ENCODE assay signal across 20 cellular contexts in genomic region chr12:104317538-104318210, GRCh38. TPM values are rescaled to one million over a fixed set of nuclear protein-coding genes. Genes with fewer than 3 reads are reported as not detected.
DNase-seq lines count a peak whose midpoint lies in the region; ATAC-seq, FAIRE-seq and TF ChIP-seq lines count a peak whose summit lies in the region.
"Had no signal": no experiment of that assay in that cellular context is flagged by ENCODE, and none has a peak within 500 bp of the region (broad histone marks: within the 10 kb centered on the region; RNA-seq: fewer than 3 reads in every experiment).

No MANE protein-coding gene starts in this region.

- H3K27ac ChIP-seq in A549 (peak overlapping the region in 1 of 2 experiments; percentile 64; a peak in 3 of 6 replicates), GM23248 (peak overlapping the region; percentile 4; the same call in 1 of the 2 replicates), PC-9 (peak overlapping the region; percentile 56)
- H3K27ac ChIP-seq: BLaER1 had no signal

- no peak for TF ChIP-seq CTCF in A549 (IDR thresholded peaks at IDR 0.05)
- TF ChIP-seq CTCF in PC-9 (conservative IDR thresholded peaks at IDR 0.05) = no peak
- no peak for TF ChIP-seq CTCF in nephron progenitor cell (IDR thresholded peaks at IDR 0.05)
- TF ChIP-seq CTCF in Calu3 (IDR thresholded peaks at IDR 0.05; ENCODE audit: unreplicated experiment) = no peak

- H3K4me3 ChIP-seq in A549 = no peak overlapping the region
- H3K4me3 ChIP-seq in GM23248 = no peak overlapping the region
- H3K4me3 ChIP-seq in PC-9 = no peak overlapping the region
- H3K4me3 ChIP-seq: BLaER1, GM12878, K562 had no signal

- FAIRE-seq in A549 (lab: Jason Lieb, UNC) = no peak
- FAIRE-seq: A204.1, GM12878 had no signal

- H3K9me2 ChIP-seq in GM23248 (ENCODE audit: insufficient read depth) (no peaks in the 10 kb centered on the region), PC-9 (ENCODE audit: insufficient read depth) (no peaks in the 10 kb centered on the region)

- H3K36me3 ChIP-seq in GM23248 (ENCODE audit: low read depth) (peaks cover 95% of the 10 kb centered on the region), PC-9 (ENCODE audit: low read depth) (peaks cover 88% of the 10 kb centered on the region)

- H2AFZ ChIP-seq in GM23248 (no peak overlapping the region), PC-9 (no peak overlapping the region)

- TF ChIP-seq RAD21 in A549 (conservative IDR thresholded peaks at IDR 0.05 in 1 of 2, IDR thresholded peaks at IDR 0.05 in 1 of 2) = no peak

- POLR2A ChIA-PET in A549 (lab: Yijun Ruan, JAX) = interaction anchor here (1.2 to 1.4 kb wide), 2 partner anchors 9 to 15 kb away, joined by 3 read pairs; no protein-coding TSS in a partner anchor
- POLR2A ChIA-PET in PC-9 (lab: Charles Lee; ENCODE audit: unreplicated experiment) = interaction anchor here (0.6 kb wide), 1 partner anchor 30 kb away, joined by 9 read pairs; no protein-coding TSS in a partner anchor

- no peak for TF ChIP-seq POLR2A in A549 (IDR thresholded peaks at IDR 0.05; ENCODE audit: low read length)

- H4K20me1 ChIP-seq in GM23248 (ENCODE audit: insufficient read depth) (peaks cover 5% of the 10 kb centered on the region), PC-9 (ENCODE audit: insufficient read depth) (peaks cover 99% of the 10 kb centered on the region)

- H3K27me3 Mint-ChIP-seq in nephron progenitor cell (ENCODE audit: low read depth, poor library complexity) = no peaks in the 10 kb centered on the region
- H3K27me3 Mint-ChIP-seq in Calu3 (ENCODE audit: unreplicated experiment) = no peaks in the 10 kb centered on the region
- H3K27me3 Mint-ChIP-seq: CD4-positive, alpha-beta memory T cell had no signal

- H3F3A ChIP-seq in GM23248 (ENCODE audit: insufficient read depth) = peaks cover 84% of the 10 kb centered on the region
- H3F3A ChIP-seq in PC-9 (ENCODE audit: insufficient read depth, low read depth) = peaks cover 100% of the 10 kb centered on the region

- CTCF ChIA-PET in A549 (lab: Yijun Ruan, JAX) = interaction anchor here (1.4 kb wide), 1 partner anchor 9 kb away, joined by 4 read pairs; no protein-coding TSS in a partner anchor
- CTCF ChIA-PET in PC-9 (lab: Charles Lee) = interaction anchor here (0.6 kb wide), 1 partner anchor 25 kb away, joined by 6 read pairs; no protein-coding TSS in a partner anchor
- CTCF ChIA-PET in Calu3 (lab: Charles Lee) = interaction anchor here (0.5 kb wide), 1 partner anchor 46 kb away, joined by 4 read pairs; no protein-coding TSS in a partner anchor

- no peaks in the 10 kb centered on the region for H3K27me3 ChIP-seq in GM23248 (replicated peaks; ENCODE audit: insufficient read depth)
- no peaks in the 10 kb centered on the region for H3K27me3 ChIP-seq in PC-9 (ENCODE audit: insufficient read depth, low read depth)
- H3K27me3 ChIP-seq: BLaER1 had no signal

- H3K79me2 ChIP-seq in GM23248 (ENCODE audit: insufficient read depth) = peaks cover 98% of the 10 kb centered on the region
- peaks cover 98% of the 10 kb centered on the region for H3K79me2 ChIP-seq in PC-9 (ENCODE audit: low read depth)

- H3K27ac Mint-ChIP-seq in nephron progenitor cell = peak overlapping the region; percentile 80
- H3K27ac Mint-ChIP-seq in Calu3 (ENCODE audit: unreplicated experiment) = no peak overlapping the region
- H3K27ac Mint-ChIP-seq: H9 had no signal

- H3K4me1 ChIP-seq in A549 = peaks cover 100% of the 10 kb centered on the region
- no peaks in the 10 kb centered on the region for H3K4me1 ChIP-seq in GM23248 (ENCODE audit: insufficient read depth)
- peaks cover 83% of the 10 kb centered on the region for H3K4me1 ChIP-seq in PC-9 (replicated peaks; ENCODE audit: insufficient read depth)
- H3K4me1 ChIP-seq: BLaER1 had no signal

- H3K4me1 Mint-ChIP-seq in nephron progenitor cell = no peaks in the 10 kb centered on the region
- H3K4me1 Mint-ChIP-seq in Calu3 (ENCODE audit: low read depth, unreplicated experiment) = peaks cover 20% of the 10 kb centered on the region
- H3K4me1 Mint-ChIP-seq: H9 had no signal

- no peak for TF ChIP-seq EP300 in A549 (IDR thresholded peaks at IDR 0.05)

- H3K9me3 Mint-ChIP-seq in nephron progenitor cell (peaks cover 3% of the 10 kb centered on the region), Calu3 (ENCODE audit: low read depth, unreplicated experiment) (no peaks in the 10 kb centered on the region)
- H3K9me3 Mint-ChIP-seq: CD14-positive monocyte; CD4-positive, alpha-beta memory T cell; H9 had no signal

- in situ Hi-C loops in GM23248 (cut with MboI) = no loop called here

- H3K36me3 Mint-ChIP-seq in nephron progenitor cell (ENCODE audit: low read depth) = peaks cover 89% of the 10 kb centered on the region
- H3K36me3 Mint-ChIP-seq in Calu3 (ENCODE audit: insufficient read depth, unreplicated experiment) = peaks cover 92% of the 10 kb centered on the region

- 44% methylated on average over 7 of the region's 7 CpGs for WGBS in A549 (ENCODE audit: missing lambda C conversion rate)
- WGBS in GM23248 (ENCODE audit: low coverage in 1 of 2, low lambda C conversion rate in 2 of 2, missing lambda C conversion rate in 2 of 2), 2 experiments = 85 to 90% methylated on average over 7 of the region's 7 CpGs

- H3K4me3 Mint-ChIP-seq in nephron progenitor cell = no peak overlapping the region
- no peak overlapping the region for H3K4me3 Mint-ChIP-seq in Calu3 (ENCODE audit: low read depth, unreplicated experiment)
- H3K4me3 Mint-ChIP-seq: CD14-positive monocyte; CD4-positive, alpha-beta memory T cell; H9 had no signal

- no peaks in the 10 kb centered on the region for H3K9me3 ChIP-seq in A549
- no peaks in the 10 kb centered on the region for H3K9me3 ChIP-seq in GM23248 (ENCODE audit: low read depth)
- no peaks in the 10 kb centered on the region for H3K9me3 ChIP-seq in PC-9 (ENCODE audit: insufficient read depth, low read depth)
- H3K9me3 ChIP-seq: BLaER1 had no signal

- DNase-seq in A549 (ENCODE audit: low read depth in 1 of 2, low spot score in 1 of 2) (peak in 1 of 2 experiments; percentile 41), GM23248 (no peak), PC-9 (no peak), nephron progenitor cell (no peak), GM19240 (ENCODE audit: insufficient read length, low spot score) (no peak), NCI-H1417 treated with DMSO at 0.1 percent for 48 hours (lab: John Stamatoyannopoulos, UW) (no peak), Calu3 (no peak)
- DNase-seq: AML-193; CD4-positive, alpha-beta memory T cell; DMS 273 treated with DMSO at 0.1 percent for 48 hours; DMS53; DND-41; EL; GOT3; H9 had no signal

- no peak overlapping the region for H3K9ac ChIP-seq in GM23248
- H3K9ac ChIP-seq: BLaER1 had no signal

- intact Hi-C loops in PC-9 (cut with micrococcal nuclease; ENCODE audit: unreplicated experiment) (loop anchor here (10.0 kb wide), 1 partner anchor 183 kb away; the partner anchor contains the start of gene NFYB), Calu3 (cut with micrococcal nuclease; ENCODE audit: unreplicated experiment) (no loop called here)

- BruUV-seq in PC-9 (replicated peaks; lab: Mats Ljungman, UMichigan) (TSS peak; percentile 1), Calu3 (replicated peaks; lab: Mats Ljungman, UMichigan) (no TSS peak)

- peak in 1 of 2 experiments; percentile 6; a peak in 3 of 6 replicates for ATAC-seq in A549
- ATAC-seq: GM12878, K562 had no signal

- H3K4me2 ChIP-seq in A549 (peak overlapping the region; percentile 97), GM23248 (ENCODE audit: unreplicated experiment) (no peak overlapping the region), PC-9 (peak overlapping the region; percentile 17; the same call in 1 of the 2 replicates)
- H3K4me2 ChIP-seq: BLaER1 had no signal

TF ChIP-seq in A549, 52 proteins besides CTCF, POLR2A, EP300 and RAD21 (continues in another document):
- no peak for TF ChIP-seq HEYL (CRISPR knock-in tag; IDR thresholded peaks at IDR 0.05)
- TF ChIP-seq, protein P1, sequence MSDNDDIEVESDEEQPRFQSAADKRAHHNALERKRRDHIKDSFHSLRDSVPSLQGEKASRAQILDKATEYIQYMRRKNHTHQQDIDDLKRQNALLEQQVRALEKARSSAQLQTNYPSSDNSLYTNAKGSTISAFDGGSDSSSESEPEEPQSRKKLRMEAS (IDR thresholded peaks at IDR 0.05) = no peak
- TF ChIP-seq SREBF2 (IDR thresholded peaks at IDR 0.05) = no peak
- no peak for TF ChIP-seq ESRRA (IDR thresholded peaks at IDR 0.05; ENCODE audit: borderline replicate concordance, low read length)
- no peak for TF ChIP-seq ZSCAN20 (CRISPR knock-in tag; IDR thresholded peaks at IDR 0.05)
- TF ChIP-seq RNF2 (IDR thresholded peaks at IDR 0.05; ENCODE audit: borderline replicate concordance, low read depth) = no peak
- peak; percentile 86 for TF ChIP-seq POLR2AphosphoS2 (conservative IDR thresholded peaks at IDR 0.05; ENCODE audit: low read length)
- no peak for TF ChIP-seq BCL3 (IDR thresholded peaks at IDR 0.05)
- no peak for TF ChIP-seq HDAC2 (IDR thresholded peaks at IDR 0.05)
- TF ChIP-seq, protein P2, sequence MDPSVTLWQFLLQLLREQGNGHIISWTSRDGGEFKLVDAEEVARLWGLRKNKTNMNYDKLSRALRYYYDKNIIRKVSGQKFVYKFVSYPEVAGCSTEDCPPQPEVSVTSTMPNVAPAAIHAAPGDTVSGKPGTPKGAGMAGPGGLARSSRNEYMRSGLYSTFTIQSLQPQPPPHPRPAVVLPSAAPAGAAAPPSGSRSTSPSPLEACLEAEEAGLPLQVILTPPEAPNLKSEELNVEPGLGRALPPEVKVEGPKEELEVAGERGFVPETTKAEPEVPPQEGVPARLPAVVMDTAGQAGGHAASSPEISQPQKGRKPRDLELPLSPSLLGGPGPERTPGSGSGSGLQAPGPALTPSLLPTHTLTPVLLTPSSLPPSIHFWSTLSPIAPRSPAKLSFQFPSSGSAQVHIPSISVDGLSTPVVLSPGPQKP (IDR thresholded peaks at IDR 0.05; ENCODE audit: low read depth, low read length) = no peak
- TF ChIP-seq KDM5A (IDR thresholded peaks at IDR 0.05) = no peak

RNA-seq across cellular contexts. Expression of gene EID3, which starts 14.1 kb away (rescaled TPM):
- polyA plus RNA-seq in A549 (2011; rRNA removed) (9.3 and 12.2 TPM in 2 replicates), A549 (2017; fragmentation: RNase III; extraction: RNeasy Plus Mini Kit Qiagen cat#74134 plus additional on column Dnase treatment) (6.8 to 7.5 TPM (median 6.9 TPM) in 3 replicates), GM23248 (2016; fragmentation: Nextera tagmentation; extraction: Ambion mirVana) (5.3 and 5.7 TPM in 2 replicates)
- polyA plus RNA-seq in A549 (2012; cell fraction: cytosol; rRNA removed) = 7.2 and 10.3 TPM in 2 replicates
- polyA plus RNA-seq in A549 (2012; cell fraction: nucleus; rRNA removed) = 50.2 and 53.0 TPM in 2 replicates
- polyA minus RNA-seq in A549 (2011; rRNA and poly(A)+ RNA removed) = 20.7 and 22.7 TPM in 2 replicates
- 6.9 and 9.0 TPM in 2 replicates for total RNA-seq in GM23248 (2014; rRNA removed; shearing (Covaris generic))
- total RNA-seq in PC-9 (2021) (42.4 and 47.4 TPM in 2 replicates), Calu3 (2022) (5.5 and 6.1 TPM in 2 replicates)
